21 cellular contexts compared by ENCODE assay signal in the genomic region with DNA sequence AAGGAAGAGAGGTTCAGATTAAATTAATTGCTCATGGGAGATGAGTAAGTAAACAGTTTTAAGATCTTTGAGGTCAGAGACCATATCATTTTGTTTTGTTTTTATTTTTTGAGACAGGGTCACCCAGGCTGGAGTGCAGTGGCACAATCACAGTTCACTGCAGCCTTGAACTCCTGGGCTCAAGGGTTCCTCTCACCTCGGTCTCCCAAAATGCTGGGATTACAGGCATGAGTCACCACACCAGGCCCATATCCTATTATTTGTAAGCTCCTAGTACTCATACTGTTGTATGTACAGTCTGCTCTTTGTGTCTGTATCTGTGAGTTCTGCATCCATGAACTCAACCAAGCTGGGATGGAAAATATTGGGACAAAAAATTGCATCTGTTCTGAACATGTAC. TPM values are rescaled to one million over a fixed set of nuclear protein-coding genes. Genes with fewer than 3 reads are reported as not detected.
DNase-seq lines count a peak whose midpoint lies in the region; ATAC-seq and TF ChIP-seq lines count a peak whose summit lies in the region.
"Had no signal": no experiment of that assay in that cellular context is flagged by ENCODE, and none has a peak within 500 bp of the region (broad histone marks: within the 10 kb centered on the region; RNA-seq: fewer than 3 reads in every experiment).

No MANE protein-coding gene starts in this region.

- DNase-seq in CD4-positive, CD25-positive, alpha-beta regulatory T cell = no peak
- DNase-seq in HFFc6 (no peak), dorsolateral prefrontal cortex (no peak), ACHN (no peak), NCI-H226 (no peak)
- DNase-seq: activated CD4-positive, alpha-beta T cell treated with anti-CD3 and anti-CD28 coated beads for 36 hours; dermis blood vessel endothelial cell; DND-41; left colon; natural killer cell; NCI-H1048; NK-92 treated with Interleukin-12 subunit alpha and Interleukin-12 subunit beta, amount 100 ng/mL, for 24 hours; stimulated activated CD4-positive, alpha-beta T cell treated with anti-CD3 and anti-CD28 coated beads, Interleukin-2, amount 100 ng/mL, for 48 hours; stimulated activated CD8-positive, alpha-beta memory T cell treated with anti-CD3 and anti-CD28 coated beads, Interleukin-4, amount 100 ng/mL, for 48 hours; uterus had no signal

- H3K9me3 Mint-ChIP-seq in CD4-positive, CD25-positive, alpha-beta regulatory T cell = no peaks in the 10 kb centered on the region
- H3K9me3 Mint-ChIP-seq in HFFc6 = no peaks in the 10 kb centered on the region
- no peaks in the 10 kb centered on the region for H3K9me3 Mint-ChIP-seq in nephron
- H3K9me3 Mint-ChIP-seq: natural killer cell; T-helper 2 cell treated with Interferon-gamma antibody and Interleukin-4, amounts not matched to agents 5 μg/mL and 100 μg/mL, for 36 hours had no signal

- peak overlapping the region in 2 of 3 donors; percentile 56 to 89 for H3K27ac Mint-ChIP-seq in CD4-positive, CD25-positive, alpha-beta regulatory T cell
- H3K27ac Mint-ChIP-seq in HFFc6 = peak overlapping the region; percentile 97
- peak overlapping the region; percentile 36 to 90 (median 86) for H3K27ac Mint-ChIP-seq in nephron
- H3K27ac Mint-ChIP-seq: activated CD4-positive, alpha-beta T cell treated with anti-CD3 and anti-CD28 coated beads for 36 hours; T-helper 2 cell treated with Interferon-gamma antibody and Interleukin-4, amounts not matched to agents 5 μg/mL and 100 μg/mL, for 36 hours had no signal

- no peak overlapping the region for H3K4me3 Mint-ChIP-seq in CD4-positive, CD25-positive, alpha-beta regulatory T cell
- H3K4me3 Mint-ChIP-seq in HFFc6 (peak overlapping the region; percentile 70; the same call in 1 of the 2 replicates), nephron (no peak overlapping the region)
- H3K4me3 Mint-ChIP-seq: activated CD4-positive, alpha-beta T cell treated with anti-CD3 and anti-CD28 coated beads for 36 hours; natural killer cell; T-helper 2 cell treated with Interferon-gamma antibody and Interleukin-4, amounts not matched to agents 5 μg/mL and 100 μg/mL, for 36 hours had no signal

- H3K4me1 Mint-ChIP-seq in CD4-positive, CD25-positive, alpha-beta regulatory T cell = peaks cover 19 to 35% (median 30%) of the 10 kb centered on the region in 4 donors
- H3K4me1 Mint-ChIP-seq in HFFc6 (ENCODE audit: low read depth) (peaks cover 51% of the 10 kb centered on the region), nephron (peaks cover 19% of the 10 kb centered on the region)

- no peak for ATAC-seq in CD4-positive, CD25-positive, alpha-beta regulatory T cell (ENCODE audit: low read depth in 2 of 2)
- ATAC-seq in GM19467 (IDR thresholded peaks at IDR 0.05; ENCODE audit: unreplicated experiment) (no peak), HG03354 (IDR thresholded peaks at IDR 0.05; ENCODE audit: poor library complexity, severe bottlenecking, unreplicated experiment) (no peak)
- ATAC-seq: activated CD4-positive, alpha-beta T cell treated with anti-CD3 and anti-CD28 coated beads for 36 hours; left colon; natural killer cell had no signal

- no peak overlapping the region for H3K27ac ChIP-seq in CD4-positive, CD25-positive, alpha-beta regulatory T cell (ENCODE audit: insufficient read depth, low read length, poor library complexity, severe bottlenecking)
- peak overlapping the region in 56 of 59 donors; percentile 1 to 90 (median 74) for H3K27ac ChIP-seq in dorsolateral prefrontal cortex
- H3K27ac ChIP-seq: uterus had no signal

- no peak overlapping the region for H3K4me3 ChIP-seq in CD4-positive, CD25-positive, alpha-beta regulatory T cell (ENCODE audit: low read depth, low read length)
- H3K4me3 ChIP-seq in dorsolateral prefrontal cortex = peak overlapping the region in 1 of 59 donors; percentile 13
- H3K4me3 ChIP-seq: ascending aorta, HAP-1, uterus had no signal

- in situ Hi-C loops in ACHN (cut with HindIII; ENCODE audit: low pct_ligation_motif_present, low pct_unique_long_range_greater_than_20kb, low sequenced_read_pairs) = no loop called here

- H3K27me3 Mint-ChIP-seq in CD4-positive, CD25-positive, alpha-beta regulatory T cell = no peaks in the 10 kb centered on the region
- H3K27me3 Mint-ChIP-seq in HFFc6 (ENCODE audit: insufficient read depth) = peaks cover 2% of the 10 kb centered on the region
- no peaks in the 10 kb centered on the region for H3K27me3 Mint-ChIP-seq in nephron (ENCODE audit: low read depth)
- H3K27me3 Mint-ChIP-seq: activated CD4-positive, alpha-beta T cell treated with anti-CD3 and anti-CD28 coated beads for 36 hours had no signal

- TF ChIP-seq CTCF in HFFc6 (IDR thresholded peaks at IDR 0.05) (no peak), dorsolateral prefrontal cortex (IDR thresholded peaks at IDR 0.05 in 54 of 56, conservative IDR thresholded peaks at IDR 0.05 in 2 of 56; ENCODE audit: low read depth in 1 of 56, partially characterized antibody in 56 of 56) (no peak), nephron (IDR thresholded peaks at IDR 0.05; ENCODE audit: unreplicated experiment in 3 of 3) (no peak)

- no peaks in the 10 kb centered on the region for H3K27me3 ChIP-seq in CD4-positive, CD25-positive, alpha-beta regulatory T cell (ENCODE audit: control insufficient read depth, insufficient read depth, low read length)
- H3K27me3 ChIP-seq in dorsolateral prefrontal cortex = no peaks in the 10 kb centered on the region
- H3K27me3 ChIP-seq: ascending aorta, uterus had no signal

- H3K36me3 Mint-ChIP-seq in CD4-positive, CD25-positive, alpha-beta regulatory T cell = no peaks in the 10 kb centered on the region
- peaks cover 12% of the 10 kb centered on the region for H3K36me3 Mint-ChIP-seq in HFFc6 (ENCODE audit: low read depth)
- peaks cover 31% of the 10 kb centered on the region for H3K36me3 Mint-ChIP-seq in nephron (ENCODE audit: low read depth)
- H3K36me3 Mint-ChIP-seq: natural killer cell had no signal

- H3K9me3 ChIP-seq in CD4-positive, CD25-positive, alpha-beta regulatory T cell (ENCODE audit: control insufficient read depth in 2 of 2, low read length in 2 of 2) = no peaks in the 10 kb centered on the region
- H3K9me3 ChIP-seq: ascending aorta, HAP-1, uterus had no signal

- intact Hi-C loops in dorsolateral prefrontal cortex (cut with DNase I) = loop anchor here in 1 of 2 donors (5.0 kb wide), 2 partner anchors 92 to 358 kb away; a partner anchor contains a TSS

- no peaks in the 10 kb centered on the region for H3K4me1 ChIP-seq in CD4-positive, CD25-positive, alpha-beta regulatory T cell (ENCODE audit: control insufficient read depth, insufficient read depth, low read length, poor library complexity, severe bottlenecking)
- H3K4me1 ChIP-seq: ascending aorta, uterus had no signal

- peaks cover 1% of the 10 kb centered on the region for H3K36me3 ChIP-seq in CD4-positive, CD25-positive, alpha-beta regulatory T cell (ENCODE audit: control insufficient read depth, insufficient read depth, low read length)
- H3K36me3 ChIP-seq: uterus had no signal

RNA-seq across cellular contexts. Expression of a gene that starts 6.0 kb away (rescaled TPM):
- 2.9 TPM for total RNA-seq in CD4-positive, CD25-positive, alpha-beta regulatory T cell
- under 1 TPM in 3 of 4 donors, not detected in 1; 0.25 to 0.84 (median 0.26) TPM for polyA plus RNA-seq in CD4-positive, CD25-positive, alpha-beta regulatory T cell
- 1 to 10 TPM; 3.3 to 9.6 (median 7.3) TPM for total RNA-seq in HFFc6 (2021; fragmentation: NEBNext Ultra II Directional; extraction: Animal tissue kit (Norgen Biotek cat#: 25700))
- total RNA-seq in dorsolateral prefrontal cortex = 10 to 100 TPM in 7 of 120 experiments, 1 to 10 TPM in 113; 1.2 to 14.3 (median 5.2) TPM

RNA-seq across cellular contexts. Expression of a gene that starts 13.3 kb away (rescaled TPM):
- total RNA-seq in CD4-positive, CD25-positive, alpha-beta regulatory T cell = 1,575 TPM
- 1,000 to 10,000 TPM; 4,189 to 7,317 (median 5,908) TPM for polyA plus RNA-seq in CD4-positive, CD25-positive, alpha-beta regulatory T cell
- total RNA-seq in HFFc6 (2021; fragmentation: NEBNext Ultra II Directional; extraction: Animal tissue kit (Norgen Biotek cat#: 25700)) = 1,000 to 10,000 TPM in 1 of 6 experiments, 100 to 1,000 TPM in 5; 752 to 1,001 (median 859) TPM
- 100 to 1,000 TPM; 253 to 573 (median 415) TPM for total RNA-seq in dorsolateral prefrontal cortex
